Comparison of ENCODE assay signal across 8 cellular contexts in genomic region chr9:136122425-136123383, GRCh38. TPM values are rescaled to one million over a fixed set of nuclear protein-coding genes. Genes with fewer than 3 reads are reported as not detected.
A peak's percentile ranks its signal among the peaks of the same experiment; 100 is the strongest.
DNase-seq lines count a peak whose midpoint lies in the region; ATAC-seq, FAIRE-seq and TF ChIP-seq lines count a peak whose summit lies in the region.

No MANE protein-coding gene starts in this region.

- H3F3A ChIP-seq in OCI-LY1 (ENCODE audit: insufficient read depth, low read length): no peaks in the 10 kb centered on the region

- no peak overlapping the region for H3K4me3 ChIP-seq in AG04449 (ENCODE audit: low read depth, low read length)
- no peak overlapping the region for H3K4me3 ChIP-seq in OCI-LY1 (ENCODE audit: low read depth, low read length, poor library complexity, severe bottlenecking)
- peak overlapping the region in 3 of 4 donors; percentile 24 to 38 (median 35) for H3K4me3 ChIP-seq in esophagus muscularis mucosa

- no peak for DNase-seq in AG04449 (ENCODE audit: low read depth, low spot score)
- DNase-seq in GM18507 (ENCODE audit: extremely low spot score, insufficient read length, low read depth): no peak
- DNase-seq in activated T-cell treated with anti-CD3 and anti-CD28 coated beads for 48 hours (ENCODE audit: low read depth): peak; percentile 71
- no peak for DNase-seq in esophagus muscularis mucosa (ENCODE audit: extremely low spot score)
- peak; percentile 55 to 84 (median 74) for DNase-seq in naive thymus-derived CD8-positive, alpha-beta T cell
- DNase-seq in stimulated activated naive CD4-positive, alpha-beta T cell (lab: John Stamatoyannopoulos, UW): peak; percentile 26 to 79 (median 68)

- H3K4me1 ChIP-seq in OCI-LY1 (ENCODE audit: insufficient read depth, low read length, severe bottlenecking) (peaks cover 8% of the 10 kb centered on the region), esophagus muscularis mucosa (peaks cover 22 to 33% (median 27%) of the 10 kb centered on the region in 4 donors)

- H3K27ac ChIP-seq in OCI-LY1 (ENCODE audit: low read depth, low read length, poor library complexity, severe bottlenecking) (no peak overlapping the region), esophagus muscularis mucosa (replicated peaks in 1 of 4) (no peak overlapping the region)

- H3K4me3 Mint-ChIP-seq in naive thymus-derived CD8-positive, alpha-beta T cell: no peak overlapping the region

- H3K27me3 ChIP-seq in OCI-LY1 (ENCODE audit: insufficient read depth, low read length): peaks cover 13% of the 10 kb centered on the region
- H3K27me3 ChIP-seq in esophagus muscularis mucosa: peaks cover 0 to 37% (median 0%) of the 10 kb centered on the region in 4 donors

- no peaks in the 10 kb centered on the region for H4K20me1 ChIP-seq in OCI-LY1 (ENCODE audit: insufficient read depth, low read length)

- TF ChIP-seq CTCF in AG04449 (IDR thresholded peaks at IDR 0.05; ENCODE audit: insufficient read depth, low read length, missing control alignments): peak; percentile 99
- TF ChIP-seq CTCF in OCI-LY1 (IDR thresholded peaks at IDR 0.05; ENCODE audit: low read length): peak; percentile 96
- peak; percentile 95 to 99 (median 98) for TF ChIP-seq CTCF in esophagus muscularis mucosa (IDR thresholded peaks at IDR 0.05)

- H3K27me3 Mint-ChIP-seq in naive thymus-derived CD8-positive, alpha-beta T cell: peaks cover 3 to 7% (median 5%) of the 10 kb centered on the region in 5 donors

- peaks cover 2 to 13% (median 10%) of the 10 kb centered on the region in 4 donors for H3K4me1 Mint-ChIP-seq in naive thymus-derived CD8-positive, alpha-beta T cell

- no peak for TF ChIP-seq EP300 in esophagus muscularis mucosa (IDR thresholded peaks at IDR 0.05)

- no peak overlapping the region for H2AFZ ChIP-seq in OCI-LY1 (ENCODE audit: low read length)

- no peak for TF ChIP-seq POLR2A in esophagus muscularis mucosa (IDR thresholded peaks at IDR 0.05; ENCODE audit: low read depth)

- H3K9me3 Mint-ChIP-seq in naive thymus-derived CD8-positive, alpha-beta T cell: peaks cover 0 to 2% (median 0%) of the 10 kb centered on the region in 9 donors

- intact Hi-C loops in esophagus muscularis mucosa (cut with DNase I): loop anchor here (1.0 to 5.0 kb wide), 4 partner anchors 35 to 255 kb away; no protein-coding TSS in a partner anchor

- CTCF ChIA-PET in AG04449 (lab: Yijun Ruan, JAX): interaction anchor here (0.6 to 6.2 kb wide), 47 partner anchors 9 to 608 kb away, joined by 3 to 195 read pairs (median 5); partner anchors contain the start of gene UBAC1

- no peak overlapping the region for H3K4me2 ChIP-seq in OCI-LY1 (ENCODE audit: low read length)

- H3K79me2 ChIP-seq in OCI-LY1 (ENCODE audit: insufficient read depth, low read length): no peaks in the 10 kb centered on the region

- H3K27ac Mint-ChIP-seq in naive thymus-derived CD8-positive, alpha-beta T cell: peak overlapping the region in 3 of 10 donors; percentile 36 to 60 (median 56)

- FAIRE-seq in GM18507 (lab: Jason Lieb, UNC): peak; percentile 79

- H3K36me3 Mint-ChIP-seq in naive thymus-derived CD8-positive, alpha-beta T cell: no peaks in the 10 kb centered on the region

- peak in 1 of 2 donors; percentile 16 for ATAC-seq in naive thymus-derived CD8-positive, alpha-beta T cell
- no peak for ATAC-seq in GM21529 (IDR thresholded peaks at IDR 0.05; ENCODE audit: unreplicated experiment)

- 18% methylated on average over 30 of the region's 45 CpGs for WGBS in esophagus muscularis mucosa

- H3K9me2 ChIP-seq in OCI-LY1 (ENCODE audit: low read depth, low read length): no peaks in the 10 kb centered on the region

- no peak overlapping the region for H3K9ac ChIP-seq in OCI-LY1 (ENCODE audit: low read length)

- no peaks in the 10 kb centered on the region for H3K36me3 ChIP-seq in OCI-LY1 (ENCODE audit: insufficient read depth, low read length)
- H3K36me3 ChIP-seq in esophagus muscularis mucosa: no peaks in the 10 kb centered on the region

- H3K9me3 ChIP-seq in OCI-LY1 (ENCODE audit: low read length): no peaks in the 10 kb centered on the region
- H3K9me3 ChIP-seq in esophagus muscularis mucosa: no peaks in the 10 kb centered on the region

- POLR2A ChIA-PET in AG04449 (lab: Yijun Ruan, JAX): interaction anchor here (1.0 kb wide), 1 partner anchor 155 kb away, joined by 4 read pairs; no protein-coding TSS in a partner anchor
- POLR2A ChIA-PET in naive thymus-derived CD8-positive, alpha-beta T cell (lab: Charles Lee): interaction anchor here (1.2 to 8.4 kb wide), 4 partner anchors 9 to 33 kb away, joined by 4 to 92 read pairs (median 40); partner anchors contain the start of gene NACC2

RNA-seq across cellular contexts. Expression of gene TMEM250, which starts 4.0 kb away (rescaled TPM):
- total RNA-seq in esophagus muscularis mucosa: 10 to 100 TPM; 33.6 to 77.6 (median 59.4) TPM
- 10 to 100 TPM; 38.1 to 38.2 TPM for total RNA-seq in naive thymus-derived CD8-positive, alpha-beta T cell
- 10 to 100 TPM; 39.1 to 51.7 (median 40.3) TPM for polyA plus RNA-seq in naive thymus-derived CD8-positive, alpha-beta T cell

RNA-seq across cellular contexts. Expression of gene NACC2, which starts 27.6 kb away (rescaled TPM):
- total RNA-seq in esophagus muscularis mucosa: 100 to 1,000 TPM in 3 of 4 donors, 10 to 100 TPM in 1; 93.8 to 192 (median 142) TPM
- 10 to 100 TPM in 1 of 2 experiments, 1 to 10 TPM in 1; 9.5 to 10.4 TPM for total RNA-seq in naive thymus-derived CD8-positive, alpha-beta T cell
- 1 to 10 TPM; 1.0 to 1.3 (median 1.3) TPM for polyA plus RNA-seq in naive thymus-derived CD8-positive, alpha-beta T cell

Comparison
In these comparisons a context has a peak if more than half of its experiments do, and no peak if none do; other contexts are left out.
1. DNase-seq: peak in activated T-cell treated with anti-CD3 and anti-CD28 coated beads for 48 hours (single experiment), naive thymus-derived CD8-positive, alpha-beta T cell (10 of 10) and stimulated activated naive CD4-positive, alpha-beta T cell (6 of 6); none in AG04449 (single experiment), GM18507 (single experiment) and esophagus muscularis mucosa (single experiment).
2. H3K4me3 ChIP-seq: peak in esophagus muscularis mucosa (3 of 4); none in AG04449 (single experiment) and OCI-LY1 (single experiment).
3. RNA of gene NACC2, which starts 27.6 kb away (total RNA-seq): 93.8 to 192 TPM in esophagus muscularis mucosa; 9.5 to 10.4 TPM in naive thymus-derived CD8-positive, alpha-beta T cell; every median in the first group is over 4 times any median in the second.
4. Peak in every context shown above with its lines, with median percentiles within 50 percentile points of each other: CTCF ChIP-seq.